11 cellular contexts compared by ENCODE assay signal in genomic region chr15:50137330-50137761, GRCh38. TPM values are rescaled to one million over a fixed set of nuclear protein-coding genes. Genes with fewer than 3 reads are reported as not detected.
A peak's percentile ranks its signal among the peaks of the same experiment; 100 is the strongest.
DNase-seq lines count a peak whose midpoint lies in the region; ATAC-seq and TF ChIP-seq lines count a peak whose summit lies in the region.
"Had no signal": no experiment of that assay in that cellular context is flagged by ENCODE, and none has a peak within 500 bp of the region (broad histone marks: within the 10 kb centered on the region; RNA-seq: fewer than 3 reads in every experiment).

No MANE protein-coding gene starts in this region.

- H3K9ac ChIP-seq in skeletal muscle satellite cell (ENCODE audit: low read depth, low read length): peak overlapping the region; percentile 32

- H3K36me3 ChIP-seq in adrenal gland (replicated peaks in 1 of 2) (no peaks in the 10 kb centered on the region), skeletal muscle satellite cell (ENCODE audit: insufficient read depth, low read length) (no peaks in the 10 kb centered on the region)
- H3K36me3 ChIP-seq: thyroid gland had no signal

- H3K27ac ChIP-seq in adrenal gland: peak overlapping the region in 2 of 5 donors; percentile 49 to 58
- H3K27ac ChIP-seq: thyroid gland had no signal

- H3K4me1 ChIP-seq in adrenal gland (replicated peaks in 1 of 2): no peaks in the 10 kb centered on the region
- H3K4me1 ChIP-seq in skeletal muscle satellite cell (ENCODE audit: control insufficient read depth, insufficient read depth, low read length): peaks cover 33% of the 10 kb centered on the region

- no peak for ATAC-seq in GM18868 (IDR thresholded peaks at IDR 0.05; ENCODE audit: unreplicated experiment)
- ATAC-seq in GM21737 (IDR thresholded peaks at IDR 0.05; ENCODE audit: unreplicated experiment): no peak

- no peaks in the 10 kb centered on the region for H3K9me3 ChIP-seq in adrenal gland (replicated peaks in 1 of 3)
- no peaks in the 10 kb centered on the region for H3K9me3 ChIP-seq in skeletal muscle satellite cell (replicated peaks; ENCODE audit: low read length)
- H3K9me3 ChIP-seq: thyroid gland had no signal

- 45 to 63% (median 49%) methylated on average over 7 of the region's 7 CpGs for WGBS in adrenal gland, 4 donors

- no peak overlapping the region for H3K4me3 ChIP-seq in adrenal gland
- no peak overlapping the region for H3K4me3 ChIP-seq in skeletal muscle satellite cell (ENCODE audit: low read length)
- H3K4me3 ChIP-seq: thyroid gland had no signal

- intact Hi-C loops in adrenal gland (cut with DNase I): no loop called here

- TF ChIP-seq POLR2A in adrenal gland (IDR thresholded peaks at IDR 0.05): peak in 1 of 2 donors; percentile 18

- peak overlapping the region; percentile 8 for H3K4me2 ChIP-seq in skeletal muscle satellite cell (ENCODE audit: low read length)

- H3K27me3 ChIP-seq in adrenal gland: no peaks in the 10 kb centered on the region
- no peaks in the 10 kb centered on the region for H3K27me3 ChIP-seq in skeletal muscle satellite cell (ENCODE audit: control insufficient read depth, insufficient read depth, low read length)
- H3K27me3 ChIP-seq: thyroid gland had no signal

- DNase-seq in AG20443 (ENCODE audit: low spot score) (peak; percentile 84), M059J (ENCODE audit: low read depth) (peak; percentile 99), adrenal gland (peak; percentile 61 to 81 (median 72)), NCI-H2171 treated with DMSO at 0.1 percent for 48 hours (lab: John Stamatoyannopoulos, UW) (no peak), COLO668 (lab: John Stamatoyannopoulos, UW; ENCODE audit: unreplicated experiment) (no peak)
- DNase-seq: posterior cingulate gyrus, SHP77 treated with DMSO at 0.1 percent for 48 hours, thyroid gland had no signal

- TF ChIP-seq CTCF in adrenal gland (IDR thresholded peaks at IDR 0.05): no peak

RNA-seq across cellular contexts. Expression of gene ATP8B4, which starts 18.3 kb away (rescaled TPM):
- 0.89 and 2.1 TPM in 2 replicates for total RNA-seq in M059J (2014; rRNA removed; shearing (Covaris generic))
- 10 to 100 TPM in 3 of 8 donors, 1 to 10 TPM in 5; 2.1 to 23.9 (median 8.9) TPM for total RNA-seq in adrenal gland
- polyA plus RNA-seq in adrenal gland: 1 to 10 TPM; 2.4 to 3.6 (median 2.7) TPM
- 0.87 and 1.0 TPM in 2 replicates for total RNA-seq in skeletal muscle satellite cell (2012; rRNA removed)

RNA-seq across cellular contexts. Expression of gene SLC27A2, which starts 44.6 kb away (rescaled TPM):
- 43.0 and 60.3 TPM in 2 replicates for total RNA-seq in M059J (2014; rRNA removed; shearing (Covaris generic))
- total RNA-seq in adrenal gland: 10 to 100 TPM; 14.6 to 49.5 (median 36.0) TPM
- polyA plus RNA-seq in adrenal gland: 10 to 100 TPM in 1 of 3 donors, 1 to 10 TPM in 2; 8.0 to 13.0 (median 8.1) TPM
- total RNA-seq in skeletal muscle satellite cell (2012; rRNA removed): under 0.01 TPM in 2 replicates

Comparison
In these comparisons a context has a peak if more than half of its experiments do, and no peak if none do; other contexts are left out.
1. DNase-seq: peak in AG20443 (single experiment), M059J (single experiment) and adrenal gland (7 of 7); none in NCI-H2171 treated with DMSO at 0.1 percent for 48 hours (single experiment) and COLO668 (single experiment).